Comparison of ENCODE assay signal across 13 cellular contexts in genomic region chr19:41362143-41362847, GRCh38. TPM values are rescaled to one million over a fixed set of nuclear protein-coding genes. Genes with fewer than 3 reads are reported as not detected.
DNase-seq lines count a peak whose midpoint lies in the region; ATAC-seq and TF ChIP-seq lines count a peak whose summit lies in the region.
"Had no signal": no experiment of that assay in that cellular context is flagged by ENCODE, and none has a peak within 500 bp of the region (broad histone marks: within the 10 kb centered on the region; RNA-seq: fewer than 3 reads in every experiment).

No MANE protein-coding gene starts in this region.

- TF ChIP-seq CTCF in nephron progenitor cell (IDR thresholded peaks at IDR 0.05): no peak

- peak overlapping the region in 1 of 2 donors; percentile 99 for H3K27ac Mint-ChIP-seq in effector memory CD8-positive, alpha-beta T cell
- no peak overlapping the region for H3K27ac Mint-ChIP-seq in nephron progenitor cell
- no peak overlapping the region for H3K27ac Mint-ChIP-seq in activated CD4-positive, alpha-beta T cell treated with anti-CD3 and anti-CD28 coated beads for 36 hours

- H3K4me1 Mint-ChIP-seq in effector memory CD8-positive, alpha-beta T cell (ENCODE audit: low read depth in 2 of 2): peaks cover 34 to 39% of the 10 kb centered on the region in 2 donors
- peaks cover 19% of the 10 kb centered on the region for H3K4me1 Mint-ChIP-seq in nephron progenitor cell
- peaks cover 41% of the 10 kb centered on the region for H3K4me1 Mint-ChIP-seq in activated CD4-positive, alpha-beta T cell treated with anti-CD3 and anti-CD28 coated beads for 36 hours

- no peaks in the 10 kb centered on the region for H3K27me3 Mint-ChIP-seq in effector memory CD8-positive, alpha-beta T cell
- H3K27me3 Mint-ChIP-seq in nephron progenitor cell (ENCODE audit: low read depth, poor library complexity): no peaks in the 10 kb centered on the region
- H3K27me3 Mint-ChIP-seq in activated CD4-positive, alpha-beta T cell treated with anti-CD3 and anti-CD28 coated beads for 36 hours: no peaks in the 10 kb centered on the region

- no peaks in the 10 kb centered on the region for H3K9me3 Mint-ChIP-seq in effector memory CD8-positive, alpha-beta T cell
- no peaks in the 10 kb centered on the region for H3K9me3 Mint-ChIP-seq in nephron progenitor cell
- H3K9me3 Mint-ChIP-seq in activated CD4-positive, alpha-beta T cell treated with anti-CD3 and anti-CD28 coated beads for 36 hours (ENCODE audit: low read depth): no peaks in the 10 kb centered on the region

- DNase-seq in DMS153 (lab: John Stamatoyannopoulos, UW) (peak; percentile 36), DMS153 treated with DMSO at 0.1 percent for 48 hours (lab: John Stamatoyannopoulos, UW; ENCODE audit: unreplicated experiment) (no peak), NAMALWA (ENCODE audit: low spot score) (peak; percentile 28), nephron progenitor cell (no peak), germinal center (ENCODE audit: low spot score) (no peak), SK-N-DZ (ENCODE audit: low spot score) (no peak)
- DNase-seq in effector memory CD8-positive, alpha-beta T cell: no peak
- DNase-seq in activated CD4-positive, alpha-beta T cell treated with anti-CD3 and anti-CD28 coated beads for 36 hours: no peak
- DNase-seq: DMS79 treated with DMSO at 0.1 percent for 48 hours; MV-4-11; NCI-H748 treated with DMSO at 0.1 percent for 48 hours; stimulated activated CD4-positive, alpha-beta T cell treated with anti-CD3 and anti-CD28 coated beads, Interleukin-2, amount 100 ng/mL, for 24 hours; stimulated activated naive CD4-positive, alpha-beta T cell treated with Interleukin-2 at 50 U/mL for 16 hours had no signal

- CTCF ChIA-PET in activated CD4-positive, alpha-beta T cell treated with anti-CD3 and anti-CD28 coated beads for 36 hours (lab: Charles Lee): interaction anchor here (1.9 to 2.9 kb wide), 2 partner anchors 10 to 78 kb away, joined by 8 to 19 read pairs; partner anchors contain the start of genes DMAC2 and TGFB1

- peaks cover 31% of the 10 kb centered on the region for H3K36me3 Mint-ChIP-seq in effector memory CD8-positive, alpha-beta T cell (ENCODE audit: insufficient read depth)
- peaks cover 5% of the 10 kb centered on the region for H3K36me3 Mint-ChIP-seq in nephron progenitor cell (ENCODE audit: low read depth)
- H3K36me3 Mint-ChIP-seq in activated CD4-positive, alpha-beta T cell treated with anti-CD3 and anti-CD28 coated beads for 36 hours (ENCODE audit: low read depth): peaks cover 2% of the 10 kb centered on the region

- POLR2A ChIA-PET in activated CD4-positive, alpha-beta T cell treated with anti-CD3 and anti-CD28 coated beads for 36 hours (lab: Charles Lee): interaction anchor here (3.1 kb wide), 1 partner anchor 99 kb away, joined by 20 read pairs; the partner anchor contains the start of gene HNRNPUL1

- peak overlapping the region; percentile 84 to 91 for H3K4me3 Mint-ChIP-seq in effector memory CD8-positive, alpha-beta T cell
- peak overlapping the region; percentile 96 for H3K4me3 Mint-ChIP-seq in nephron progenitor cell
- H3K4me3 Mint-ChIP-seq in activated CD4-positive, alpha-beta T cell treated with anti-CD3 and anti-CD28 coated beads for 36 hours: no peak overlapping the region

- no peak for ATAC-seq in effector memory CD8-positive, alpha-beta T cell (replicated peaks)
- no peak for ATAC-seq in activated CD4-positive, alpha-beta T cell treated with anti-CD3 and anti-CD28 coated beads for 36 hours

- intact Hi-C loops in activated CD4-positive, alpha-beta T cell treated with anti-CD3 and anti-CD28 coated beads for 36 hours (cut with DNase I, micrococcal nuclease): no loop called here

RNA-seq across cellular contexts. Expression of gene B9D2, which starts 1.7 kb away (rescaled TPM):
- polyA plus RNA-seq in SK-N-DZ (2014; cell fraction: cytosol; rRNA removed): 6.4 and 15.3 TPM in 2 replicates
- 5.4 and 8.1 TPM in 2 replicates for polyA plus RNA-seq in SK-N-DZ (2014; cell fraction: nucleus; rRNA removed)
- total RNA-seq in activated CD4-positive, alpha-beta T cell treated with anti-CD3 and anti-CD28 coated beads for 36 hours: 1 to 10 TPM; 4.0 to 5.2 TPM

RNA-seq across cellular contexts. Expression of gene TGFB1, which starts 8.6 kb away (rescaled TPM):
- 6.3 and 8.1 TPM in 2 replicates for polyA plus RNA-seq in SK-N-DZ (2014; cell fraction: cytosol; rRNA removed)
- 1.8 and 9.6 TPM in 2 replicates for polyA plus RNA-seq in SK-N-DZ (2014; cell fraction: nucleus; rRNA removed)
- total RNA-seq in activated CD4-positive, alpha-beta T cell treated with anti-CD3 and anti-CD28 coated beads for 36 hours: 10 to 100 TPM; 86.2 to 99.0 TPM

RNA-seq across cellular contexts. Expression of gene TMEM91, which starts 14.0 kb away (rescaled TPM):
- polyA plus RNA-seq in SK-N-DZ (2014; cell fraction: cytosol; rRNA removed): 0.97 and 2.2 TPM in 2 replicates
- polyA plus RNA-seq in SK-N-DZ (2014; cell fraction: nucleus; rRNA removed): 9.4 and 13.1 TPM in 2 replicates
- 1 to 10 TPM; 3.0 to 4.0 TPM for total RNA-seq in activated CD4-positive, alpha-beta T cell treated with anti-CD3 and anti-CD28 coated beads for 36 hours

RNA-seq across cellular contexts. Expression of gene EXOSC5, which starts 34.9 kb away (rescaled TPM):
- 161 and 180 TPM in 2 replicates for polyA plus RNA-seq in SK-N-DZ (2014; cell fraction: cytosol; rRNA removed)
- 82.3 and 104 TPM in 2 replicates for polyA plus RNA-seq in SK-N-DZ (2014; cell fraction: nucleus; rRNA removed)
- total RNA-seq in activated CD4-positive, alpha-beta T cell treated with anti-CD3 and anti-CD28 coated beads for 36 hours: 10 to 100 TPM; 32.7 to 47.8 TPM

RNA-seq across cellular contexts. Expression of gene BCKDHA, which starts 35.3 kb away (rescaled TPM):
- polyA plus RNA-seq in SK-N-DZ (2014; cell fraction: cytosol; rRNA removed): 67.7 and 76.5 TPM in 2 replicates
- polyA plus RNA-seq in SK-N-DZ (2014; cell fraction: nucleus; rRNA removed): 50.9 and 55.1 TPM in 2 replicates
- total RNA-seq in activated CD4-positive, alpha-beta T cell treated with anti-CD3 and anti-CD28 coated beads for 36 hours: 10 to 100 TPM; 14.5 to 25.4 TPM

Comparison
In these comparisons a context has a peak if more than half of its experiments do, and no peak if none do; other contexts are left out.
1. DNase-seq: peak in DMS153 (single experiment) and NAMALWA (single experiment); none in DMS153 treated with DMSO at 0.1 percent for 48 hours (single experiment), effector memory CD8-positive, alpha-beta T cell (0 of 3), nephron progenitor cell (single experiment), germinal center (single experiment), SK-N-DZ (single experiment) and activated CD4-positive, alpha-beta T cell treated with anti-CD3 and anti-CD28 coated beads for 36 hours (single experiment).